Comparison of ENCODE assay signal across 9 cellular contexts in the genomic region with DNA sequence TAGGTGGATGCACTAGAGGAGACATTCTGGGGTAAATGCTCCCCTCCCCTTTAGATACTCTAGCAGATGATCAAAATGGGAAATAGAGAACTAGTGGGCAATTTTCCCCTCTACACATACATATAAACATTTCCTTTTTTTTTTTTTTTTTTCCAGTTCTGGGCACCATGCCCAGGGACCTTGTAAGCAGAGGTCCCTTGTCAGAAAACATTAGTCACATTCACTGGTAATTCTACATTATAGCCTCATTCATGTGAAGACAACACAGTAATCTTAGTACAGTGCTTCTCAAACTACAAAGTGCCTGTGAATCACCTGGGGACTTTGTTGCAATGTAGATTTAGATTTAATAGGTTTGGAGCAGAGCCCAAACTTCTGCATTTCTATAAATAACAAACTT.
DNase-seq lines count a peak whose midpoint lies in the region; ATAC-seq, FAIRE-seq and TF ChIP-seq lines count a peak whose summit lies in the region.
"Had no signal": no experiment of that assay in that cellular context is flagged by ENCODE, and none has a peak within 500 bp of the region (broad histone marks: within the 10 kb centered on the region; RNA-seq: fewer than 3 reads in every experiment).

No MANE protein-coding gene starts in this region.

- FAIRE-seq in bronchial epithelial cell (lab: Jason Lieb, UNC) (no peak), GM12892 (lab: Jason Lieb, UNC) (no peak)

- H3K27ac Mint-ChIP-seq in natural killer cell = no peak overlapping the region
- H3K27ac Mint-ChIP-seq: H9 had no signal

- no peaks in the 10 kb centered on the region for H3K27me3 ChIP-seq in bronchial epithelial cell (ENCODE audit: control insufficient read depth, insufficient read depth, low read length)

- no peaks in the 10 kb centered on the region for H3K9me3 Mint-ChIP-seq in natural killer cell
- H3K9me3 Mint-ChIP-seq: H9 had no signal

- DNase-seq in Daoy (ENCODE audit: low read depth) (peak; percentile 15), LNCaP clone FGC (ENCODE audit: low read depth) (peak; percentile 32), bronchial epithelial cell (ENCODE audit: low read depth) (peak; percentile 71), medulla oblongata (ENCODE audit: extremely low spot score) (peak; percentile 24), GM12892 (ENCODE audit: insufficient read length) (no peak), epidermal melanocyte (ENCODE audit: insufficient read length, low spot score) (no peak), natural killer cell (no peak)
- DNase-seq: activated effector memory CD4-positive, alpha-beta T cell treated with Interleukin-2 at 50 U/mL for 16 hours; H9 had no signal

- peaks cover 4% of the 10 kb centered on the region for H3K36me3 ChIP-seq in bronchial epithelial cell (ENCODE audit: control insufficient read depth, insufficient read depth, low read length)

- no peak for TF ChIP-seq POLR2A in GM12892 (IDR thresholded peaks at IDR 0.05; ENCODE audit: low read depth, low read length)

- no peak overlapping the region for H3K4me3 Mint-ChIP-seq in natural killer cell
- H3K4me3 Mint-ChIP-seq: H9 had no signal

- H3K4me3 ChIP-seq in LNCaP clone FGC (ENCODE audit: low read depth, low read length) (no peak overlapping the region), bronchial epithelial cell (ENCODE audit: low read depth, low read length) (no peak overlapping the region)

- no peaks in the 10 kb centered on the region for H3K27me3 Mint-ChIP-seq in natural killer cell (ENCODE audit: low read depth in 2 of 2)

- ATAC-seq in natural killer cell = no peak

- peaks cover 18% of the 10 kb centered on the region for H3K36me3 Mint-ChIP-seq in natural killer cell

- intact Hi-C loops in natural killer cell (cut with micrococcal nuclease) = no loop called here

- TF ChIP-seq CTCF in LNCaP clone FGC (IDR thresholded peaks at IDR 0.05; ENCODE audit: control insufficient read depth, extremely low read depth, insufficient read depth) (no peak), bronchial epithelial cell (IDR thresholded peaks at IDR 0.05; ENCODE audit: insufficient read depth, low read length, severe bottlenecking) (no peak), natural killer cell (IDR thresholded peaks at IDR 0.05) (no peak)

- peaks cover 0 to 5% of the 10 kb centered on the region in 2 donors for H3K4me1 Mint-ChIP-seq in natural killer cell
- H3K4me1 Mint-ChIP-seq: H9 had no signal

Comparison
In these comparisons a context has a peak if more than half of its experiments do, and no peak if none do; other contexts are left out.
1. DNase-seq: peak in Daoy (single experiment), LNCaP clone FGC (single experiment), bronchial epithelial cell (single experiment) and medulla oblongata (single experiment); none in GM12892 (single experiment), epidermal melanocyte (single experiment) and natural killer cell (single experiment).